ENCODE assay signal across 8 cellular contexts in the genomic region with DNA sequence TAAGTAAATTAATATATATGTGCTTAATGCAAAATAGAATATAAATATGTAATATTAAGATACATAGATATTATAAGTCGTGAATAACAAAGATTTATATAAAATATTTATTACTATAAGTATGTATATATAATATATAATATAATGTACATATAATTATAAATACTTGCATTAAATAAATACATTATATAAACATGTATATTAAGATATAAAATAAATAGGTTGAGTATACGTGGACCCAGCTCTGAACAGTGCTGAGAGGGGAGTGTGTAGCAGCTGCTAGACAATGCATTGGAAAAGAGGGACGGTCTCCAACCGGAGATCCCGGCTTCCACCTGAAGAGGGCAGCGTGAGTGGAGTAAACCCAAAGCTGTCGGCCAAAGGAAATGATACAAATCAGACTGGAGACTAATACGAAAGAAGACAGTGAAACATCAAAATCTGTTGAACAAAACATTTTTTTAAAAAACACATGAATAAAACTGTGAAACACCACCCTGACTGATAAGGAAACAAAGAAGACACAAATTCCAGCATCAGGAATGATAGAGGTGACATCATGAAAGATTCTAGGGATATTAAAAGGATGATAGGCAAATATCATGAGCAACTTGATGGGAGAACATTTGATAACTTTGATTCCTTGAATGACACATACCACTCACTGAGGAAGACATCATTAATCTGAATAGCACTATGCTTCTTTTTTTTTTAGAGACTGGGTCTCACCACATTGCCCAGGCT.
DNase-seq lines count a peak whose midpoint lies in the region; ATAC-seq and TF ChIP-seq lines count a peak whose summit lies in the region.

No MANE protein-coding gene starts in this region.

- no peaks in the 10 kb centered on the region for H3K9me3 Mint-ChIP-seq in CD4-positive, CD25-positive, alpha-beta regulatory T cell
- no peaks in the 10 kb centered on the region for H3K9me3 Mint-ChIP-seq in nephron

- peaks cover 14% of the 10 kb centered on the region for H3K4me1 ChIP-seq in CD4-positive, CD25-positive, alpha-beta regulatory T cell (ENCODE audit: control insufficient read depth, insufficient read depth, low read length, poor library complexity, severe bottlenecking)
- H3K4me1 ChIP-seq in OCI-LY1 (ENCODE audit: insufficient read depth, low read length, severe bottlenecking) (no peaks in the 10 kb centered on the region), esophagus muscularis mucosa (peaks cover 1 to 13% (median 5%) of the 10 kb centered on the region in 4 donors)

- peaks cover 3% of the 10 kb centered on the region for H3K36me3 ChIP-seq in CD4-positive, CD25-positive, alpha-beta regulatory T cell (ENCODE audit: control insufficient read depth, insufficient read depth, low read length)
- H3K36me3 ChIP-seq in OCI-LY1 (ENCODE audit: insufficient read depth, low read length) (peaks cover 71% of the 10 kb centered on the region), esophagus muscularis mucosa (peaks cover 0 to 10% (median 8%) of the 10 kb centered on the region in 4 donors)

- H3K9ac ChIP-seq in OCI-LY1 (ENCODE audit: low read length) = no peak overlapping the region

- H3F3A ChIP-seq in OCI-LY1 (ENCODE audit: insufficient read depth, low read length) = no peaks in the 10 kb centered on the region; the same call in 1 of the 2 replicates

- no peaks in the 10 kb centered on the region for H3K27me3 Mint-ChIP-seq in CD4-positive, CD25-positive, alpha-beta regulatory T cell
- no peaks in the 10 kb centered on the region for H3K27me3 Mint-ChIP-seq in nephron (ENCODE audit: low read depth)

- H3K79me2 ChIP-seq in OCI-LY1 (ENCODE audit: insufficient read depth, low read length) = no peaks in the 10 kb centered on the region

- H3K4me3 ChIP-seq in CD4-positive, CD25-positive, alpha-beta regulatory T cell (ENCODE audit: low read depth, low read length) = peak overlapping the region; percentile 26
- no peak overlapping the region for H3K4me3 ChIP-seq in OCI-LY1 (ENCODE audit: low read depth, low read length, poor library complexity, severe bottlenecking)
- H3K4me3 ChIP-seq in esophagus muscularis mucosa = no peak overlapping the region

- TF ChIP-seq EP300 in esophagus muscularis mucosa (IDR thresholded peaks at IDR 0.05) = no peak

- no peaks in the 10 kb centered on the region for H3K9me2 ChIP-seq in OCI-LY1 (ENCODE audit: low read depth, low read length)

- TF ChIP-seq POLR2A in esophagus muscularis mucosa (IDR thresholded peaks at IDR 0.05; ENCODE audit: low read depth) = no peak

- TF ChIP-seq CTCF in OCI-LY1 (IDR thresholded peaks at IDR 0.05; ENCODE audit: low read length) = peak; percentile 56
- TF ChIP-seq CTCF in esophagus muscularis mucosa (IDR thresholded peaks at IDR 0.05) = peak; percentile 73 to 85 (median 81)
- TF ChIP-seq CTCF in nephron (IDR thresholded peaks at IDR 0.05; ENCODE audit: unreplicated experiment in 3 of 3) = peak; percentile 64 to 75 (median 69)

- intact Hi-C loops in esophagus muscularis mucosa (cut with DNase I) = loop anchor here (10.0 kb wide), 2 partner anchors 69 to 441 kb away; no protein-coding TSS in a partner anchor

- H4K20me1 ChIP-seq in OCI-LY1 (ENCODE audit: insufficient read depth, low read length) = no peaks in the 10 kb centered on the region

- H3K27me3 ChIP-seq in CD4-positive, CD25-positive, alpha-beta regulatory T cell (ENCODE audit: control insufficient read depth, insufficient read depth, low read length) = no peaks in the 10 kb centered on the region
- H3K27me3 ChIP-seq in OCI-LY1 (ENCODE audit: insufficient read depth, low read length) = no peaks in the 10 kb centered on the region
- no peaks in the 10 kb centered on the region for H3K27me3 ChIP-seq in esophagus muscularis mucosa

- peak; percentile 64 to 68 for ATAC-seq in CD4-positive, CD25-positive, alpha-beta regulatory T cell (ENCODE audit: low read depth in 2 of 2)
- no peak for ATAC-seq in GM21367 (IDR thresholded peaks at IDR 0.05; ENCODE audit: unreplicated experiment)

- peaks cover 14% of the 10 kb centered on the region for H3K36me3 Mint-ChIP-seq in CD4-positive, CD25-positive, alpha-beta regulatory T cell
- peaks cover 35% of the 10 kb centered on the region for H3K36me3 Mint-ChIP-seq in nephron (ENCODE audit: low read depth)

- 13% methylated on average over 8 of the region's 8 CpGs for WGBS in esophagus muscularis mucosa

- peaks cover 0 to 2% of the 10 kb centered on the region in 2 experiments for H3K9me3 ChIP-seq in CD4-positive, CD25-positive, alpha-beta regulatory T cell (ENCODE audit: control insufficient read depth in 2 of 2, low read length in 2 of 2)
- H3K9me3 ChIP-seq in OCI-LY1 (ENCODE audit: low read length) (no peaks in the 10 kb centered on the region), esophagus muscularis mucosa (no peaks in the 10 kb centered on the region)

- H3K4me3 Mint-ChIP-seq in CD4-positive, CD25-positive, alpha-beta regulatory T cell = no peak overlapping the region
- H3K4me3 Mint-ChIP-seq in nephron = no peak overlapping the region

- H3K4me2 ChIP-seq in OCI-LY1 (ENCODE audit: low read length) = no peak overlapping the region

- peak; percentile 28 to 80 (median 44) for DNase-seq in CD4-positive, CD25-positive, alpha-beta regulatory T cell
- DNase-seq in HT1080 (ENCODE audit: low read depth) (peak; percentile 67), activated T-cell treated with anti-CD3 and anti-CD28 coated beads for 4 hours (peak; percentile 66), esophagus muscularis mucosa (ENCODE audit: extremely low spot score) (no peak), superior temporal gyrus (ENCODE audit: extremely low spot score) (peak; percentile 87)

- H3K27ac ChIP-seq in CD4-positive, CD25-positive, alpha-beta regulatory T cell (ENCODE audit: insufficient read depth, low read length, poor library complexity, severe bottlenecking) = no peak overlapping the region
- no peak overlapping the region for H3K27ac ChIP-seq in OCI-LY1 (ENCODE audit: low read depth, low read length, poor library complexity, severe bottlenecking)
- no peak overlapping the region for H3K27ac ChIP-seq in esophagus muscularis mucosa (replicated peaks in 1 of 4)

- H3K27ac Mint-ChIP-seq in CD4-positive, CD25-positive, alpha-beta regulatory T cell = peak overlapping the region in 1 of 3 donors; percentile 89
- H3K27ac Mint-ChIP-seq in nephron = peak overlapping the region in 2 of 3 experiments; percentile 19 to 22

- H2AFZ ChIP-seq in OCI-LY1 (ENCODE audit: low read length) = no peak overlapping the region

- peaks cover 25 to 39% (median 26%) of the 10 kb centered on the region in 4 donors for H3K4me1 Mint-ChIP-seq in CD4-positive, CD25-positive, alpha-beta regulatory T cell
- peaks cover 9% of the 10 kb centered on the region for H3K4me1 Mint-ChIP-seq in nephron
